9 cellular contexts compared by ENCODE assay signal in the genomic region with DNA sequence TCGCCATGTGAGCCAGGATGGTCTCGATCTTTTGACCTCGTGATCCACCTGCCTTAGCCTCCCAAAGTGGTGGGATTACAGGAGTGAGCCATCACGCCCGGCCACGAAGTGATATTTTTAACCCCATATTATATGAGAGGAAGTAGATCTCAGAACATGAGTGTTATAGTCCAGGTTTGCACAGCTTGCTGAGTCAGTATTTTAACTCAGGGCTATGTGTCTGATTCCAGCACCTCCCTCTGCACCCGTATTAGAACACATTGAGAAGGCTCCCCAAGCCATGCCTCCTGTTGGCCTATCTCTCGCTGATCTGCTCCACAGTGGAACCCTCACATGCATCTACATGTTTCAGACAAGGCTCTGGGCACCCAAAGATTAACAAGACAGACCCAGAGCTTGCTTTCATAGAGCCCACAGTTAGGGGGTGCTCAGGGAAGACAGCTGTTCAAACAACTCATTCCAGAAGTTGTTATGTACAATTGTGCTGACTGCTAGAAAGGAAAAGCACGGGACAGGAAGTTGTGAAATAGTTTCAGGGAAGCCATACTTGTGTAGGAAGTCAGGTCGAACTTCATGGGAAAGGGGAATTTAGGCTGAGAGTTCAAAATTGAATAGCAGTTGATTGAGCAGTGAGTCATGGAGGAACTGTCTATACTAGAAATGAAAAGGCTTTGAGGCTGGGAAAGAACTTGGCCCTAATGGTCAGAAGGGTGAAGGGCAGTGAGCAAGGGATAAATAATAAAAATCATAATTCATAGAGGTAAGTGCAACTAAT.
DNase-seq lines count a peak whose midpoint lies in the region; ATAC-seq and TF ChIP-seq lines count a peak whose summit lies in the region.
"Had no signal": no experiment of that assay in that cellular context is flagged by ENCODE, and none has a peak within 500 bp of the region (broad histone marks: within the 10 kb centered on the region; RNA-seq: fewer than 3 reads in every experiment).

No MANE protein-coding gene starts in this region.

- H3K27me3 Mint-ChIP-seq in activated naive CD8-positive, alpha-beta T cell treated with anti-CD3 and anti-CD28 coated beads, Interleukin-2, amount 50 U/mL, for 24 hours = peaks cover 5% of the 10 kb centered on the region

- peaks cover 0 to 11% (median 4%) of the 10 kb centered on the region in 5 donors for H3K4me1 ChIP-seq in subcutaneous abdominal adipose tissue (ENCODE audit: control insufficient read depth in 5 of 5, insufficient read depth in 5 of 5, low read length in 5 of 5)

- H3K9ac ChIP-seq in subcutaneous abdominal adipose tissue (ENCODE audit: low read length in 5 of 5) = no peak overlapping the region

- no peak overlapping the region for H3K27ac Mint-ChIP-seq in activated naive CD8-positive, alpha-beta T cell treated with anti-CD3 and anti-CD28 coated beads, Interleukin-2, amount 50 U/mL, for 24 hours

- peaks cover 11% of the 10 kb centered on the region for H3K4me1 Mint-ChIP-seq in activated naive CD8-positive, alpha-beta T cell treated with anti-CD3 and anti-CD28 coated beads, Interleukin-2, amount 50 U/mL, for 24 hours

- H3K27ac ChIP-seq in subcutaneous abdominal adipose tissue (ENCODE audit: low read depth, low read length) (peak overlapping the region; percentile 55), coronary artery (peak overlapping the region in 1 of 2 donors; percentile 78)

- TF ChIP-seq CTCF in coronary artery (IDR thresholded peaks at IDR 0.05) (no peak), GM13977 (IDR thresholded peaks at IDR 0.05; ENCODE audit: extremely low read depth, insufficient read depth, missing control alignments) (no peak)

- no peaks in the 10 kb centered on the region for H3K36me3 ChIP-seq in subcutaneous abdominal adipose tissue (ENCODE audit: control insufficient read depth in 5 of 5, insufficient read depth in 5 of 5, low read length in 5 of 5)

- in situ Hi-C loops in GM13977 (cut with MboI; ENCODE audit: low pct_unique_long_range_greater_than_20kb, low sequenced_read_pairs, unreplicated experiment) = no loop called here

- no peaks in the 10 kb centered on the region for H3K9me3 Mint-ChIP-seq in activated naive CD8-positive, alpha-beta T cell treated with anti-CD3 and anti-CD28 coated beads, Interleukin-2, amount 50 U/mL, for 24 hours

- no peak overlapping the region for H3K4me3 Mint-ChIP-seq in activated naive CD8-positive, alpha-beta T cell treated with anti-CD3 and anti-CD28 coated beads, Interleukin-2, amount 50 U/mL, for 24 hours

- no peaks in the 10 kb centered on the region for H3K36me3 Mint-ChIP-seq in activated naive CD8-positive, alpha-beta T cell treated with anti-CD3 and anti-CD28 coated beads, Interleukin-2, amount 50 U/mL, for 24 hours (ENCODE audit: low read depth)

- DNase-seq in NCI-H510A treated with DMSO at 0.1 percent for 48 hours (lab: John Stamatoyannopoulos, UW) (peak; percentile 14), NCI-H510A (lab: John Stamatoyannopoulos, UW) (no peak), left kidney (ENCODE audit: low read depth, low spot score) (peak; percentile 19), coronary artery (ENCODE audit: low spot score) (no peak), GM13977 (ENCODE audit: low spot score) (no peak)
- no peak for DNase-seq in activated naive CD8-positive, alpha-beta T cell treated with anti-CD3 and anti-CD28 coated beads, Interleukin-2, amount 50 U/mL, for 24 hours
- DNase-seq: NCI-H1436 treated with DMSO at 0.1 percent for 48 hours had no signal

- ATAC-seq in activated naive CD8-positive, alpha-beta T cell treated with anti-CD3 and anti-CD28 coated beads, Interleukin-2, amount 50 U/mL, for 24 hours = peak; percentile 44
- no peak for ATAC-seq in HG02798 (IDR thresholded peaks at IDR 0.05; ENCODE audit: poor library complexity, unreplicated experiment)

- H3K9me3 ChIP-seq in subcutaneous abdominal adipose tissue (ENCODE audit: control insufficient read depth in 5 of 5, low read length in 5 of 5) = no peaks in the 10 kb centered on the region

- no peak overlapping the region for H3K4me3 ChIP-seq in subcutaneous abdominal adipose tissue (ENCODE audit: low read depth in 1 of 5, low read length in 5 of 5)
- H3K4me3 ChIP-seq in coronary artery = no peak overlapping the region

- H3K27me3 ChIP-seq in subcutaneous abdominal adipose tissue (ENCODE audit: control insufficient read depth in 5 of 5, insufficient read depth in 4 of 5, low read length in 5 of 5) = peaks cover 0 to 7% (median 0%) of the 10 kb centered on the region in 5 donors

Comparison
In these comparisons a context has a peak if more than half of its experiments do, and no peak if none do; other contexts are left out.
1. DNase-seq: peak in NCI-H510A treated with DMSO at 0.1 percent for 48 hours (single experiment) and left kidney (single experiment); none in NCI-H510A (single experiment), activated naive CD8-positive, alpha-beta T cell treated with anti-CD3 and anti-CD28 coated beads, Interleukin-2, amount 50 U/mL, for 24 hours (single experiment), coronary artery (single experiment) and GM13977 (single experiment).